In the genomic region with DNA sequence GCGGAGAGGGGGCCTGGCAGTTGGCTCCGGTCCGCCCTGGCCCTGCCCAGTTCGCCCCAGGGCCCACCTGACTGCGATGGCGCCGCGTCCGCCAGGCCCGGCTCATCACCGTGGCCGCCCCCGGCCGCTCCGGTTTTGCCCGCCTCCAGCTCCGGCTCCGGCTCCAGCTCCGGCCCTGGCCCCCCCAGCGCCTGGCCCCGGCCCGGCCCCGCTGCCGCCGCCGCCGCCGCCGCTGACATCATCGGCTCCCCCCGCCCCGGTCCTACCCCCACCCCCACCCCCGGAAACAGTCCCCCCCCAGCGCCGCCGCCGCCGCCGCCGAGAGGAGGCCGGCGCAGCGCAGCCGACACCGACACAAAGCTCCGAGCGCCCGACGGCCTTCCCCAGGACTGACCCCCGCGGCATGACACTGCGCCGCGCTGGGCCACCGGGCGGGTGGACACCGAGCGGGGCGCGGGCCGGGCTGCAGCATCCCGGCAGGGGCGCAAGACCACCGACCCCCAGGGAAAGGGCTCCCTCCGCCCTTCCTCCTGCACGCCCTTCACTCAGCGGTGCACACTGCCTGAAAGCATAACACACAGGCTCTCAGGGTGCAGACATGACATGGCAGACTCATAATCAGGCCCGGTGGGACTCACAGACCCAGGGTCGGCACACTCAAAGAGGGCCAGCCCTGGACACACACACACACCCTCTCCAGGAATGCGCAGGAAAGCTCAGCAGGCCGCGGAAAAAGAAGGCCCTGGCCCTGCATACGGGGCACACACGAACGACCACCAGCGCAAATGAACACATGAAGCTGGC, we compare ENCODE assay signal across 8 cellular contexts. TPM values are rescaled to one million over a fixed set of nuclear protein-coding genes. Genes with fewer than 3 reads are reported as not detected.
DNase-seq lines count a peak whose midpoint lies in the region; ATAC-seq and TF ChIP-seq lines count a peak whose summit lies in the region.

A gene with protein sequence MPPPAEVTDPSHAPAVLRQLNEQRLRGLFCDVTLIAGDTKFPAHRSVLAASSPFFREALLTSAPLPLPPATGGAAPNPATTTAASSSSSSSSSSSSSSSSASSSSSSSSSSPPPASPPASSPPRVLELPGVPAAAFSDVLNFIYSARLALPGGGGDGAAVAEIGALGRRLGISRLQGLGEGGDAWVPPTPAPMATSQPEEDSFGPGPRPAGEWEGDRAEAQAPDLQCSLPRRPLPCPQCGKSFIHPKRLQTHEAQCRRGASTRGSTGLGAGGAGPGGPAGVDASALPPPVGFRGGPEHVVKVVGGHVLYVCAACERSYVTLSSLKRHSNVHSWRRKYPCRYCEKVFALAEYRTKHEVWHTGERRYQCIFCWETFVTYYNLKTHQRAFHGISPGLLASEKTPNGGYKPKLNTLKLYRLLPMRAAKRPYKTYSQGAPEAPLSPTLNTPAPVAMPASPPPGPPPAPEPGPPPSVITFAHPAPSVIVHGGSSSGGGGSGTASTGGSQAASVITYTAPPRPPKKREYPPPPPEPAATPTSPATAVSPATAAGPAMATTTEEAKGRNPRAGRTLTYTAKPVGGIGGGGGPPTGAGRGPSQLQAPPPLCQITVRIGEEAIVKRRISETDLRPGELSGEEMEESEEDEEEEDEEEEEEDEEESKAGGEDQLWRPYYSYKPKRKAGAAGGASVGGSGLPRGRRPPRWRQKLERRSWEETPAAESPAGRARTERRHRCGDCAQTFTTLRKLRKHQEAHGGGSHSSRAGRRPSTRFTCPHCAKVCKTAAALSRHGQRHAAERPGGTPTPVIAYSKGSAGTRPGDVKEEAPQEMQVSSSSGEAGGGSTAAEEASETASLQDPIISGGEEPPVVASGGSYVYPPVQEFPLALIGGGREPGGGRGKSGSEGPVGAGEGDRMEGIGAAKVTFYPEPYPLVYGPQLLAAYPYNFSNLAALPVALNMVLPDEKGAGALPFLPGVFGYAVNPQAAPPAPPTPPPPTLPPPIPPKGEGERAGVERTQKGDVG (minus strand): TSS at position 243 of the 804 bp plus-strand sequence. CDS start 12,830 bp downstream, outside the sequence.

- H3K4me3 ChIP-seq in Panc1 (ENCODE audit: low read depth in 2 of 2, low read length in 2 of 2) = peak within 1 kb of the TSS; percentile 61 to 66
- peak within 1 kb of the TSS; percentile 99 for H3K4me3 ChIP-seq in thoracic aorta

- ATAC-seq in Panc1 (0 out of 2 replicates have a peak, but pooled peaks have one; percentile 26), foreskin keratinocyte (peak; percentile 1), thoracic aorta (ENCODE audit: insufficient number of reproducible peaks, low FRiP score, low read depth) (no peak), HG03045 (IDR thresholded peaks at IDR 0.05; ENCODE audit: unreplicated experiment) (no peak)

- POLR2A ChIA-PET in Panc1 (lab: Charles Lee) = interaction anchor here (0.6 kb wide), 2 partner anchors 20 to 150 kb away, joined by 3 to 8 read pairs; no protein-coding TSS in a partner anchor

- in situ Hi-C loops in Panc1 (cut with HindIII; ENCODE audit: low pct_unique_long_range_greater_than_20kb, low sequenced_read_pairs) = no loop called here

- TF ChIP-seq CTCF in Panc1 (IDR thresholded peaks at IDR 0.05) (no peak), foreskin keratinocyte (conservative IDR thresholded peaks at IDR 0.05) (no peak), nephron progenitor cell (IDR thresholded peaks at IDR 0.05) (no peak), thoracic aorta (IDR thresholded peaks at IDR 0.05) (no peak)

- peak within 1 kb of the TSS; percentile 83 for H3K27ac ChIP-seq in Panc1 (ENCODE audit: low read length)
- H3K27ac ChIP-seq in foreskin keratinocyte = peak within 1 kb of the TSS; percentile 82
- H3K27ac ChIP-seq in thoracic aorta = peak within 1 kb of the TSS; percentile 99 to 100

- intact Hi-C loops in Panc1 (cut with micrococcal nuclease; ENCODE audit: unreplicated experiment) = no loop called here

- peak; percentile 40 for DNase-seq in DMS79 treated with DMSO at 0.1 percent for 48 hours (lab: John Stamatoyannopoulos, UW)
- DNase-seq in DMS79 (lab: John Stamatoyannopoulos, UW) = no peak
- no peak for DNase-seq in Panc1 (ENCODE audit: low read depth, low spot score)
- peak; percentile 64 for DNase-seq in activated gamma-delta T cell treated with Interleukin-2 at 50 U/mL for 16 hours
- peak in 1 of 2 donors; percentile 17 for DNase-seq in foreskin keratinocyte
- peak; percentile 64 for DNase-seq in nephron progenitor cell
- DNase-seq in thoracic aorta (ENCODE audit: low spot score) = no peak

- H3K36me3 ChIP-seq in Panc1 (ENCODE audit: control insufficient read depth, insufficient read depth, low read length) (no peaks in the 10 kb centered on the region), thoracic aorta (no peaks in the 10 kb centered on the region)

- H3K27ac Mint-ChIP-seq in nephron progenitor cell = peak within 1 kb of the TSS; percentile 97

- peaks cover 74% of the 10 kb centered on the region for H3K4me1 Mint-ChIP-seq in nephron progenitor cell

- H3K36me3 Mint-ChIP-seq in nephron progenitor cell (ENCODE audit: low read depth) = no peaks in the 10 kb centered on the region

- H3K27me3 Mint-ChIP-seq in nephron progenitor cell (ENCODE audit: low read depth, poor library complexity) = peaks cover 3% of the 10 kb centered on the region

- CTCF ChIA-PET in Panc1 (lab: Charles Lee) = no interaction called here

- no peaks in the 10 kb centered on the region for H3K9me3 ChIP-seq in Panc1 (ENCODE audit: control insufficient read depth, insufficient read depth, low read depth, low read length)
- H3K9me3 ChIP-seq in thoracic aorta = no peaks in the 10 kb centered on the region

- no peaks in the 10 kb centered on the region for H3K9me3 Mint-ChIP-seq in nephron progenitor cell

- no TSS peak for BruUV-seq in Panc1 (replicated peaks; lab: Mats Ljungman, UMichigan)

- peaks cover 33% of the 10 kb centered on the region for H3K4me1 ChIP-seq in Panc1 (ENCODE audit: control insufficient read depth, insufficient read depth, low read length)
- peaks cover 22% of the 10 kb centered on the region for H3K4me1 ChIP-seq in foreskin keratinocyte
- H3K4me1 ChIP-seq in thoracic aorta (ENCODE audit: control insufficient read depth in 1 of 2, low read depth in 2 of 2) = peaks cover 31 to 54% of the 10 kb centered on the region in 2 donors

- H3K27me3 ChIP-seq in Panc1 (ENCODE audit: control insufficient read depth, insufficient read depth, low read length) (no peaks in the 10 kb centered on the region), foreskin keratinocyte (no peaks in the 10 kb centered on the region), thoracic aorta (replicated peaks; ENCODE audit: insufficient read depth) (no peaks in the 10 kb centered on the region)

- peak within 1 kb of the TSS; percentile 93 for H3K4me3 Mint-ChIP-seq in nephron progenitor cell

RNA-seq across cellular contexts. Expression of the gene that starts here (rescaled TPM):
- total RNA-seq in Panc1 (2021; ENCODE audit: unreplicated experiment) (24.9 TPM), foreskin keratinocyte (33.7 and 37.9 TPM in 2 replicates), thoracic aorta (10 to 100 TPM; 56.2 to 72.3 TPM)
- polyA plus RNA-seq in Panc1 (2012; ENCODE audit: insufficient read length) = 21.5 TPM
- 17.1 and 18.5 TPM in 2 replicates for polyA plus RNA-seq in foreskin keratinocyte

Comparison
In these comparisons a context has a peak if more than half of its experiments do, and no peak if none do; other contexts are left out.
1. DNase-seq: peak in DMS79 treated with DMSO at 0.1 percent for 48 hours (single experiment), activated gamma-delta T cell treated with Interleukin-2 at 50 U/mL for 16 hours (single experiment) and nephron progenitor cell (single experiment); none in DMS79 (single experiment), Panc1 (single experiment) and thoracic aorta (single experiment).
2. ATAC-seq: peak in Panc1 (single experiment) and foreskin keratinocyte (single experiment); none in thoracic aorta (single experiment) and HG03045 (single experiment).
3. Peak in every context shown above with its lines, with median percentiles within 50 percentile points of each other: H3K27ac ChIP-seq.